ENCODE assay signal across 10 cellular contexts in the genomic region with DNA sequence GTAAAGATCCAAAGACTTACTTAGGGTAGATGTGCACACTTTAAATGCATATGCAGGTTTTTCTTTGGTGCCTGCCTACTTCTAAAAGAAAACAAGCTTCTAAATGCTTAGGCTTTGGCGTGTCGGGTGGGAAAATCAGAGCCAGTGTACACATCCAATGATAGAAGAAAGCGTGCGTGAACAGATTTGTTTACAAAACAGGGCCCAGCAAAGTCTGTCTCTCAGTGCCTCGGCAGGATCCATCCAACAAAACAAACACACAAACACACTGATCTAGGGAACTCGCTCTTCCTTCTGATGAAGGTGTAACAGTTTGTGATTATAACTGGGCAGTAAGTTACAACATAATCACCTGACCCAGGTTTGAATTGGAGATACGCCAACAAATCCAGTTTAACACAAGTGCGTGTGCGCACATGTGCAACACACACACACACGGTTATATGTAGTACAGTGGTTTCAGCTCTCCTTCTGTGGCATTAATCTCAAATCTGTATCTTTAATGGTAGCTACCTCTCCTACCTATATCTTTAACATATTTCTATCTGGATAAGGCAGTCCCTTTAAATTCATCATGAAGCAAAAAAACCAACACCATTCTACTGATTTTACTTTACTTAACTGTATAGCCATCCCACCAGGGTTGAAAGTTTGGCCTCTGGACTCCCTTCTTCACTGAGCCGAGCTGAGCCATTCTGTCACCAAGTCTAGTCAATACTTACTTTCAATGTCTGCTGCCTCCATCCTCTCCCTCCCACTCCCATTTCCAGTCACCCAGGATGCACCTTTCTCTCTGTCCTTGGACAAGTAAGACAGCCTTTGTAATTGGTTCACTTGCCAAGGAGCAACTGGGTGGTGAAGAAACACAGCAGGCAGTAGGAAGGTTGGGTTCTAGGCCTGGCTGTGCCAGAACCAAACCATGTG.
A peak's percentile ranks its signal among the peaks of the same experiment; 100 is the strongest.
DNase-seq lines count a peak whose midpoint lies in the region; ATAC-seq and TF ChIP-seq lines count a peak whose summit lies in the region.
"Had no signal": no experiment of that assay in that cellular context is flagged by ENCODE, and none has a peak within 500 bp of the region (broad histone marks: within the 10 kb centered on the region; RNA-seq: fewer than 3 reads in every experiment).

No MANE protein-coding gene starts in this region.

- ATAC-seq in activated naive CD8-positive, alpha-beta T cell treated with anti-CD3 and anti-CD28 coated beads, Interleukin-2, amount 10 ng/mL, durations not matched to agents 7 days and 5 days (ENCODE audit: low read depth), result no peak
- ATAC-seq in memory B cell (ENCODE audit: low read depth) (no peak), GM21528 (IDR thresholded peaks at IDR 0.05; ENCODE audit: low FRiP score, unreplicated experiment) (no peak)

- no peaks in the 10 kb centered on the region for H3K79me2 ChIP-seq in H9 (ENCODE audit: insufficient read depth, low read length)

- no peaks in the 10 kb centered on the region for H3K23me2 ChIP-seq in H9 (ENCODE audit: insufficient read length, low read depth, low read length, poor library complexity, severe bottlenecking)

- H4K8ac ChIP-seq in H9 (replicated peaks; ENCODE audit: insufficient read length, low read depth, low read length), result no peak overlapping the region

- peaks cover 7% of the 10 kb centered on the region; the same call in 1 of the 2 replicates for H3K4me1 ChIP-seq in H9 (ENCODE audit: insufficient read depth, low read length)

- POLR2A ChIA-PET in activated naive CD8-positive, alpha-beta T cell treated with anti-CD3 and anti-CD28 coated beads, Interleukin-2, amount 10 ng/mL, durations not matched to agents 7 days and 5 days (lab: Charles Lee), result interaction anchor here (0.7 kb wide), 1 partner anchor 42 kb away, joined by 3 read pairs; no protein-coding TSS in a partner anchor
- POLR2A ChIA-PET in GM10248 (lab: Yijun Ruan, JAX), result interaction anchor here (0.5 to 0.9 kb wide), 2 partner anchors 10 to 40 kb away, joined by 3 to 6 read pairs; no protein-coding TSS in a partner anchor

- no peak overlapping the region for H2AFZ ChIP-seq in H9 (ENCODE audit: low read length)

- H3K23ac ChIP-seq in H9 (ENCODE audit: insufficient read length, low read depth, low read length), result no peak overlapping the region

- no peak overlapping the region for H2BK12ac ChIP-seq in H9 (ENCODE audit: insufficient read length, low read depth, low read length)

- TF ChIP-seq CTCF in H9 (conservative IDR thresholded peaks at IDR 0.05), result no peak
- TF ChIP-seq CTCF in GM10248 (IDR thresholded peaks at IDR 0.05; ENCODE audit: control extremely low read depth, extremely low read depth, low read depth, missing control alignments), result no peak

- H3K79me1 ChIP-seq in H9 (ENCODE audit: insufficient read depth, low read depth, low read length, poor library complexity, severe bottlenecking), result no peaks in the 10 kb centered on the region

- no peak overlapping the region for H2AK5ac ChIP-seq in H9 (ENCODE audit: insufficient read length, low read length)

- H3K56ac ChIP-seq in H9 (ENCODE audit: insufficient read length, low read depth, low read length), result no peak overlapping the region

- no peak overlapping the region for H3K9ac ChIP-seq in H9 (ENCODE audit: extremely low read depth, insufficient read length, low read length)

- no peaks in the 10 kb centered on the region for H3K9me3 ChIP-seq in H9 (ENCODE audit: control insufficient read depth, low read depth, low read length)
- H3K9me3 ChIP-seq: ovary had no signal

- H3K36me3 Mint-ChIP-seq in activated naive CD8-positive, alpha-beta T cell treated with anti-CD3 and anti-CD28 coated beads, Interleukin-2, amount 10 ng/mL, durations not matched to agents 7 days and 5 days, result peaks cover 23% of the 10 kb centered on the region
- H3K36me3 Mint-ChIP-seq in memory B cell (peaks cover 7% of the 10 kb centered on the region), H9 (ENCODE audit: insufficient read depth in 1 of 3, low read depth in 3 of 3) (no peaks in the 10 kb centered on the region)

- no peaks in the 10 kb centered on the region for H3K27me3 ChIP-seq in H9 (ENCODE audit: insufficient read depth, low read length)
- H3K27me3 ChIP-seq: ovary had no signal

- no peak overlapping the region for H2BK5ac ChIP-seq in H9 (ENCODE audit: insufficient read length, low read length)

- no peaks in the 10 kb centered on the region for H3K9me3 Mint-ChIP-seq in activated naive CD8-positive, alpha-beta T cell treated with anti-CD3 and anti-CD28 coated beads, Interleukin-2, amount 10 ng/mL, durations not matched to agents 7 days and 5 days
- H3K9me3 Mint-ChIP-seq in memory B cell (no peaks in the 10 kb centered on the region), H9 (no peaks in the 10 kb centered on the region)

- H2BK15ac ChIP-seq in H9 (ENCODE audit: low read depth, low read length), result no peak overlapping the region

- H3K14ac ChIP-seq in H9 (ENCODE audit: insufficient read depth, low read length), result no peak overlapping the region

- H3K4me3 Mint-ChIP-seq in activated naive CD8-positive, alpha-beta T cell treated with anti-CD3 and anti-CD28 coated beads, Interleukin-2, amount 10 ng/mL, durations not matched to agents 7 days and 5 days, result peak overlapping the region; percentile 4
- H3K4me3 Mint-ChIP-seq in memory B cell, result no peak overlapping the region
- no peak overlapping the region for H3K4me3 Mint-ChIP-seq in H9

- H2BK120ac ChIP-seq in H9 (ENCODE audit: low read depth, low read length, poor library complexity, severe bottlenecking), result no peak overlapping the region

- no peak overlapping the region for H4K91ac ChIP-seq in H9 (ENCODE audit: insufficient read length, low read depth, low read length)

- H2BK20ac ChIP-seq in H9 (ENCODE audit: low read depth, low read length, poor library complexity, severe bottlenecking), result no peak overlapping the region

- no peaks in the 10 kb centered on the region for H4K20me1 ChIP-seq in H9 (ENCODE audit: control insufficient read depth, insufficient read depth, insufficient read length)

- peaks cover 65% of the 10 kb centered on the region for H3K4me1 Mint-ChIP-seq in activated naive CD8-positive, alpha-beta T cell treated with anti-CD3 and anti-CD28 coated beads, Interleukin-2, amount 10 ng/mL, durations not matched to agents 7 days and 5 days
- H3K4me1 Mint-ChIP-seq in memory B cell, result peaks cover 39% of the 10 kb centered on the region
- peaks cover 51 to 56% of the 10 kb centered on the region in 2 experiments for H3K4me1 Mint-ChIP-seq in H9

- H3T11ph ChIP-seq in H9 (ENCODE audit: low read length), result no peak overlapping the region

- no peak overlapping the region for H3K4ac ChIP-seq in H9 (ENCODE audit: low read depth, low read length)

- no peak overlapping the region for H3K18ac ChIP-seq in H9 (ENCODE audit: insufficient read length, low read depth, low read length)

- CTCF ChIA-PET in GM10248 (lab: Yijun Ruan, JAX), result interaction anchor here (0.6 to 1.3 kb wide), 4 partner anchors 13 to 42 kb away, joined by 3 to 5 read pairs (median 3); no protein-coding TSS in a partner anchor

- peak overlapping the region; percentile 76 for H3K27ac Mint-ChIP-seq in activated naive CD8-positive, alpha-beta T cell treated with anti-CD3 and anti-CD28 coated beads, Interleukin-2, amount 10 ng/mL, durations not matched to agents 7 days and 5 days
- H3K27ac Mint-ChIP-seq in memory B cell (peak overlapping the region; percentile 89), H9 (peak overlapping the region in 1 of 3 experiments; percentile 44; a peak in 2 of 7 replicates)

- H3K4me2 ChIP-seq in H9 (ENCODE audit: insufficient read depth, insufficient read length, low read length), result no peak overlapping the region

- WGBS in H9 (ENCODE audit: extremely low coverage, insufficient read length, low lambda C conversion rate), result no CpG with 5 or more reads among the region's 11 CpGs

- no peak overlapping the region for H3K27ac ChIP-seq in H9 (ENCODE audit: insufficient read length, low read depth, low read length)
- H3K27ac ChIP-seq: ovary had no signal

- DNase-seq in stimulated activated CD4-positive, alpha-beta T cell treated with anti-CD3 and anti-CD28 coated beads, Interleukin-15, amount 100 ng/mL, for 24 hours, result peak; percentile 61
- no peak for DNase-seq in stimulated activated CD4-positive, alpha-beta T cell treated with anti-CD3 and anti-CD28 coated beads, Interleukin-2, amount 100 ng/mL, for 48 hours
- no peak for DNase-seq in activated naive CD8-positive, alpha-beta T cell treated with anti-CD3 and anti-CD28 coated beads, Interleukin-2, amount 10 ng/mL, durations not matched to agents 7 days and 5 days
- no peak for DNase-seq in memory B cell (ENCODE audit: low spot score in 2 of 2)
- DNase-seq in H9, result no peak
- DNase-seq in GM10248 (ENCODE audit: extremely low spot score), result no peak
- DNase-seq in NCI-H1417 (lab: John Stamatoyannopoulos, UW), result no peak
- DNase-seq: NCI-H2227 treated with DMSO at 0.1 percent for 48 hours, ovary had no signal

- no peak overlapping the region for H4K5ac ChIP-seq in H9 (ENCODE audit: insufficient read length, low read depth, low read length)

- no peaks in the 10 kb centered on the region for H3K27me3 Mint-ChIP-seq in activated naive CD8-positive, alpha-beta T cell treated with anti-CD3 and anti-CD28 coated beads, Interleukin-2, amount 10 ng/mL, durations not matched to agents 7 days and 5 days
- H3K27me3 Mint-ChIP-seq in memory B cell, result no peaks in the 10 kb centered on the region
- no peaks in the 10 kb centered on the region for H3K27me3 Mint-ChIP-seq in H9 (ENCODE audit: low read depth)
